In the genomic region with DNA sequence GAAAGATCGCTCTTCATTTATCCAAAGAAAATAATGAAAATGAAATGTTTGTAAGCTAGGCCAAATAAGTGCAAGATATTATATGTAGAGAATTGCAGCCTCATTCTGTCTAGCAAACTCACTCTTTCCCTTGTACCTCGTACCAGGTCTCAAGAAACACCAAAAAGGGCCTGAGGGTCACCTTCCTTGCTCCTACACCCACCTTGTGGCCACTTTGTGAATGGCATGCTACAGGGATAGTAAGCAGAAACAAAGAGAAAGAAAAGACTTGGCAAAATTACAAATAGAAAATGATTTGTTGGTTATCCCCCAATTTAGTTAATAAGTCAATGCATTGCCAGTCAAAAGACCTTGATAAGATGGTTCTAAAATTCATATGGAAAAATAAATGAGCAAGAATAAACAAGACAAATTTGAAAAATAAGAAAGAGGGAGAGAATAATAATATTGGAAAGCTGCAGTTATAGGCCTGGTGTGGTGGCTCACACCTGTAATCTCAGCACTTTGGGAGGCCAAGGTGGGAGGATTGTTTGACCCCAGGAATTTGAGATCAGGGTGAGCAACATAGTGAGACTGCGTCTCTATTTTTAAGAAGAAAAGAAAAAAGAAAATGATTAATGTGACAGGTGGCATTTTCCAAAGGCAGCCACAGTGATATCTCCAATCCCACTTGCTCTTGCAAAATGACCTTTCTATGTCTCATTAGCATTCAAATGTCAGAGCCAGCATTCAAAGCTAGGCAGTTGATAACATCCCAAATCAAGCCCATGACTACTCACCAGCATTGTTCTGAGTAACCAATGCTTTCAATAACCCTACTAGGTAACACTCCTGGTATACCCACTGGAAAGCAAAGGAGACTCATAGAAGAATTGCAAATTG, we compare ENCODE assay signal across 9 cellular contexts. TPM values are rescaled to one million over a fixed set of nuclear protein-coding genes. Genes with fewer than 3 reads are reported as not detected.
A peak's percentile ranks its signal among the peaks of the same experiment; 100 is the strongest.
DNase-seq lines count a peak whose midpoint lies in the region; ATAC-seq and TF ChIP-seq lines count a peak whose summit lies in the region.
"Had no signal": no experiment of that assay in that cellular context is flagged by ENCODE, and none has a peak within 500 bp of the region (broad histone marks: within the 10 kb centered on the region; RNA-seq: fewer than 3 reads in every experiment).

No MANE protein-coding gene starts in this region.

- no peaks in the 10 kb centered on the region for H3K9me3 Mint-ChIP-seq in CD8-positive, alpha-beta T cell
- no peaks in the 10 kb centered on the region for H3K9me3 Mint-ChIP-seq in activated naive CD4-positive, alpha-beta T cell treated with anti-CD3 and anti-CD28 coated beads, Interleukin-2, amount 50 U/mL, for 24 hours

- no peaks in the 10 kb centered on the region for H3K36me3 ChIP-seq in CD8-positive, alpha-beta T cell (ENCODE audit: insufficient read depth, low read length)
- no peaks in the 10 kb centered on the region for H3K36me3 ChIP-seq in sigmoid colon

- no peak overlapping the region for H3K4me3 ChIP-seq in CD8-positive, alpha-beta T cell (ENCODE audit: low read depth, low read length)
- no peak overlapping the region for H3K4me3 ChIP-seq in sigmoid colon

- H3K27me3 Mint-ChIP-seq in CD8-positive, alpha-beta T cell (ENCODE audit: low read depth), result no peaks in the 10 kb centered on the region
- H3K27me3 Mint-ChIP-seq in activated naive CD4-positive, alpha-beta T cell treated with anti-CD3 and anti-CD28 coated beads, Interleukin-2, amount 50 U/mL, for 24 hours, result no peaks in the 10 kb centered on the region

- H3K4me1 Mint-ChIP-seq in CD8-positive, alpha-beta T cell (ENCODE audit: low read depth), result peaks cover 34% of the 10 kb centered on the region
- peaks cover 36% of the 10 kb centered on the region for H3K4me1 Mint-ChIP-seq in activated naive CD4-positive, alpha-beta T cell treated with anti-CD3 and anti-CD28 coated beads, Interleukin-2, amount 50 U/mL, for 24 hours

- no peak overlapping the region for H3K4me3 Mint-ChIP-seq in CD8-positive, alpha-beta T cell
- H3K4me3 Mint-ChIP-seq in activated naive CD4-positive, alpha-beta T cell treated with anti-CD3 and anti-CD28 coated beads, Interleukin-2, amount 50 U/mL, for 24 hours, result peak overlapping the region; percentile 39

- WGBS in sigmoid colon, 2 donors, result 67 to 68% methylated on average over 3 of the region's 3 CpGs

- DNase-seq in CD8-positive, alpha-beta T cell, result peak; percentile 36 to 81 (median 62)
- DNase-seq in NAMALWA (ENCODE audit: low spot score) (peak; percentile 90), left cardiac atrium (peak; percentile 78), sigmoid colon (peak; percentile 81)

- H3K36me3 Mint-ChIP-seq in CD8-positive, alpha-beta T cell, result no peaks in the 10 kb centered on the region
- H3K36me3 Mint-ChIP-seq in activated naive CD4-positive, alpha-beta T cell treated with anti-CD3 and anti-CD28 coated beads, Interleukin-2, amount 50 U/mL, for 24 hours, result no peaks in the 10 kb centered on the region

- H3K27ac ChIP-seq in CD8-positive, alpha-beta T cell (ENCODE audit: low read depth, low read length), result no peak overlapping the region
- no peak overlapping the region for H3K27ac ChIP-seq in sigmoid colon

- TF ChIP-seq POLR2A in sigmoid colon (IDR thresholded peaks at IDR 0.05), result no peak

- peak; percentile 21 for ATAC-seq in CD8-positive, alpha-beta T cell
- peak; percentile 49 for ATAC-seq in GM21526 (IDR thresholded peaks at IDR 0.05; ENCODE audit: low FRiP score, unreplicated experiment)
- ATAC-seq in SK-N-SH treated with all-trans-retinoic acid at 6 μM for 48 hours, result peak; percentile 87
- ATAC-seq in left cardiac atrium, result peak; percentile 45 to 61
- ATAC-seq in GM19324 (IDR thresholded peaks at IDR 0.05; ENCODE audit: low FRiP score, unreplicated experiment), result no peak

- H3K9me3 ChIP-seq in CD8-positive, alpha-beta T cell (ENCODE audit: low read length), result no peaks in the 10 kb centered on the region
- no peaks in the 10 kb centered on the region for H3K9me3 ChIP-seq in sigmoid colon

- H3K27me3 ChIP-seq in CD8-positive, alpha-beta T cell (ENCODE audit: insufficient read depth, low read length), result no peaks in the 10 kb centered on the region
- no peaks in the 10 kb centered on the region for H3K27me3 ChIP-seq in sigmoid colon

- no peak for TF ChIP-seq EP300 in sigmoid colon (IDR thresholded peaks at IDR 0.05)

- H3K4me1 ChIP-seq in CD8-positive, alpha-beta T cell (ENCODE audit: insufficient read depth, low read length), result peaks cover 34% of the 10 kb centered on the region
- H3K4me1 ChIP-seq in sigmoid colon, result peaks cover 0 to 19% (median 11%) of the 10 kb centered on the region in 4 donors

- CTCF ChIA-PET in CD8-positive, alpha-beta T cell (lab: Charles Lee), result interaction anchor here (0.7 to 5.3 kb wide), 33 partner anchors 8 to 453 kb away, joined by 3 to 78 read pairs (median 5); no protein-coding TSS in a partner anchor

- POLR2A ChIA-PET in CD8-positive, alpha-beta T cell (lab: Charles Lee), result interaction anchor here (2.8 kb wide), 1 partner anchor 158 kb away, joined by 15 read pairs; no protein-coding TSS in a partner anchor

- H3K27ac Mint-ChIP-seq in CD8-positive, alpha-beta T cell, result peak overlapping the region; percentile 42
- H3K27ac Mint-ChIP-seq in activated naive CD4-positive, alpha-beta T cell treated with anti-CD3 and anti-CD28 coated beads, Interleukin-2, amount 50 U/mL, for 24 hours, result peak overlapping the region; percentile 88

- TF ChIP-seq CTCF in CD8-positive, alpha-beta T cell (IDR thresholded peaks at IDR 0.05), result peak; percentile 98
- TF ChIP-seq CTCF in sigmoid colon (IDR thresholded peaks at IDR 0.05), result peak; percentile 66 to 86 (median 84)

- intact Hi-C loops in CD8-positive, alpha-beta T cell (cut with DNase I, micrococcal nuclease), result loop anchor here (1.0 to 10.0 kb wide), 9 partner anchors 73 to 655 kb away; a partner anchor contains a TSS
- intact Hi-C loops in left cardiac atrium (cut with DNase I), result loop anchor here (2.0 to 5.0 kb wide), 3 partner anchors 158 to 203 kb away; no protein-coding TSS in a partner anchor
- intact Hi-C loops in sigmoid colon (cut with DNase I), result loop anchor here (5.0 kb wide), 2 partner anchors 158 to 448 kb away; no protein-coding TSS in a partner anchor

TF ChIP-seq in SK-N-SH treated with all-trans-retinoic acid at 6 μM for 48 hours, 23 proteins besides CTCF, POLR2A, EP300 and RAD21:
- TF ChIP-seq OSR1 (CRISPR knock-in tag; IDR thresholded peaks at IDR 0.05) (no peak), SNAI2 (CRISPR knock-in tag; IDR thresholded peaks at IDR 0.05) (no peak)

RNA-seq across cellular contexts. Expression of a gene that starts 38.8 kb away (rescaled TPM):
- total RNA-seq in CD8-positive, alpha-beta T cell, result not detected
- total RNA-seq in left cardiac atrium, result 10 to 100 TPM in 1 of 2 donors, under 1 TPM in 1; 0.27 to 36.7 TPM
- not detected for total RNA-seq in sigmoid colon
- not detected for polyA plus RNA-seq in sigmoid colon

RNA-seq across cellular contexts. Expression of a gene that starts 42.7 kb away (rescaled TPM):
- total RNA-seq in CD8-positive, alpha-beta T cell, result not detected
- total RNA-seq in left cardiac atrium, result not detected
- total RNA-seq in sigmoid colon, result not detected
- 10 to 100 TPM in 1 of 3 donors, 1 to 10 TPM in 1, not detected in 1; 1.2 to 14.4 TPM for polyA plus RNA-seq in sigmoid colon
- total RNA-seq: T-helper 2 cell treated with Interferon-gamma antibody and Interleukin-4, amounts not matched to agents 100 ng/mL and 5 ng/mL, for 36 hours had no signal
